13 cellular contexts compared by ENCODE assay signal in the genomic region with DNA sequence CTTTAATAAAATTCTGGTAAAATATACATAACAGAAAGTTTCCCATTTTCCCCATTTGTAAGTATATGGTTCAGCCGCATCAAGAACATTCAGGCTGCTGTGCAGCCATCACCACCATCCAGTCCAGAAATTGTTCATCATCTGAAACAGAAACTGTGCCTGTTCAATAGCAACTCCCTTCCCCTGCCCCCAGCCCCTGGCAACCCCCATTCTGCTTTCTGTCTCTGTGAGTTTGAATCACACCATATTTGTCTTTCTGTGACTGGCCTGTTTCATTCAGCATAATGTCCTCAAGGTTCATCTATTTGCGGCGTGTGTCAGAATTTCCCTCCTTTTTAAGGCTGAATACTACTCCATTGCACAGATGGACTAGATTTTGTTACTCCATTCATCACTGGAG.
DNase-seq lines count a peak whose midpoint lies in the region; ATAC-seq lines count a peak whose summit lies in the region.
"Had no signal": no experiment of that assay in that cellular context is flagged by ENCODE, and none has a peak within 500 bp of the region (broad histone marks: within the 10 kb centered on the region; RNA-seq: fewer than 3 reads in every experiment).

No MANE protein-coding gene starts in this region.

- H3K4me3 Mint-ChIP-seq in memory B cell = no peak overlapping the region
- H3K4me3 Mint-ChIP-seq: activated T-helper 1 cell treated with anti-CD3 and anti-CD28 coated beads, Interleukin-12 subunit alpha, Interleukin-12 subunit beta, Interleukin-2, Interleukin-4 antibody, amounts not matched to agents 30 ng/mL and 10 ng/mL and 1 ng/mL, durations not matched to agents 14 hours and 24 hours and 36 hours had no signal

- peaks cover 2% of the 10 kb centered on the region for H3K27me3 Mint-ChIP-seq in memory B cell

- H3K36me3 Mint-ChIP-seq in memory B cell = no peaks in the 10 kb centered on the region

- H3K9me3 Mint-ChIP-seq in memory B cell = no peaks in the 10 kb centered on the region
- H3K9me3 Mint-ChIP-seq: activated T-helper 1 cell treated with anti-CD3 and anti-CD28 coated beads, Interleukin-12 subunit alpha, Interleukin-12 subunit beta, Interleukin-2, Interleukin-4 antibody, amounts not matched to agents 30 ng/mL and 10 ng/mL and 1 ng/mL, durations not matched to agents 14 hours and 24 hours and 36 hours had no signal

- no peak for DNase-seq in activated CD4-positive, CD25-positive, alpha-beta regulatory T cell (lab: John Stamatoyannopoulos, UW)
- DNase-seq in memory B cell (ENCODE audit: low spot score in 2 of 2) (no peak), islet precursor cell (no peak), GOT3 (lab: John Stamatoyannopoulos, UW) (no peak), HuH-7.5 (ENCODE audit: low spot score) (no peak)
- DNase-seq: DMS79, GM23248, mammary epithelial cell, NCI-H510A treated with DMSO at 0.1 percent for 48 hours had no signal

- peak; percentile 63 to 69 for ATAC-seq in activated CD4-positive, CD25-positive, alpha-beta regulatory T cell treated with anti-CD3 and anti-CD28 coated beads, Interleukin-2, amount 50 U/mL, for 24 hours
- peak; percentile 75 for ATAC-seq in GM21447 (IDR thresholded peaks at IDR 0.05; ENCODE audit: unreplicated experiment)
- ATAC-seq in HG03097 (IDR thresholded peaks at IDR 0.05; ENCODE audit: low FRiP score, unreplicated experiment) = peak; percentile 46
- peak; percentile 27 for ATAC-seq in memory B cell (ENCODE audit: low read depth)

- H3K27ac Mint-ChIP-seq in memory B cell = no peak overlapping the region

- peaks cover 12% of the 10 kb centered on the region for H3K4me1 Mint-ChIP-seq in memory B cell
